16 cellular contexts compared by ENCODE assay signal in genomic region chrX:104972737-104973136, GRCh38.
"Had no signal": no experiment of that assay in that cellular context is flagged by ENCODE, and none has a peak within 500 bp of the region (broad histone marks: within the 10 kb centered on the region; RNA-seq: fewer than 3 reads in every experiment).

No MANE protein-coding gene starts in this region.

- H3K4me1 ChIP-seq: prostate gland, sigmoid colon had no signal

- H3K27ac ChIP-seq: prostate gland, sigmoid colon had no signal

- DNase-seq: activated CD4-positive, alpha-beta T cell treated with anti-CD3 and anti-CD28 coated beads for 4 hours; activated CD8-positive, alpha-beta memory T cell treated with anti-CD3 and anti-CD28 coated beads, Interleukin-2, amount 50 U/mL, for 4 hours; activated CD8-positive, alpha-beta T cell treated with anti-CD3 and anti-CD28 coated beads for 36 hours; activated naive CD4-positive, alpha-beta T cell treated with Interleukin-2 at 50 U/mL for 16 hours; activated naive CD8-positive, alpha-beta T cell treated with anti-CD3 and anti-CD28 coated beads, Interleukin-2, amount 50 U/mL, for 24 hours; cerebellar nuclear complex; dermis blood vessel endothelial cell; immature natural killer cell; left colon; sigmoid colon; stimulated activated CD4-positive, alpha-beta T cell treated with anti-CD3 and anti-CD28 coated beads, Interleukin-2, amount 100 ng/mL, for 48 hours; stimulated activated naive CD4-positive, alpha-beta T cell treated with Interleukin-2 at 50 U/mL for 16 hours; T-helper 1 cell; trophoblast cell had no signal

- H3K36me3 ChIP-seq: prostate gland, sigmoid colon had no signal

- ATAC-seq: activated CD8-positive, alpha-beta T cell treated with anti-CD3 and anti-CD28 coated beads for 36 hours; activated naive CD8-positive, alpha-beta T cell treated with anti-CD3 and anti-CD28 coated beads, Interleukin-2, amount 50 U/mL, for 24 hours; esophagus mucosa; left colon had no signal

- H3K4me3 ChIP-seq: prostate gland, sigmoid colon had no signal

- H3K9me3 ChIP-seq: prostate gland, sigmoid colon had no signal

- H3K27me3 ChIP-seq: sigmoid colon had no signal
